1 cellular context compared by ENCODE assay signal in genomic region chr3:46932455-46933225, GRCh38.
TF ChIP-seq lines count a peak whose summit lies in the region.

No MANE protein-coding gene starts in this region.

TF ChIP-seq in HCT116, 20 proteins besides CTCF, POLR2A, EP300 and RAD21 (continued from another document):
- TF ChIP-seq MAX (IDR thresholded peaks at IDR 0.05) (no peak), ZFX (IDR thresholded peaks at IDR 0.05) (no peak), EZH2 (IDR thresholded peaks at IDR 0.05) (no peak), EZH2phosphoT487 (IDR thresholded peaks at IDR 0.05; ENCODE audit: borderline replicate concordance) (no peak)
